In genomic region chr3:183074881-183075280, GRCh38 we compare ENCODE assay signal across 28 cellular contexts.
"Had no signal": no experiment of that assay in that cellular context is flagged by ENCODE, and none has a peak within 500 bp of the region (broad histone marks: within the 10 kb centered on the region; RNA-seq: fewer than 3 reads in every experiment).

No MANE protein-coding gene starts in this region.

- H2AFZ ChIP-seq: parathyroid adenoma had no signal

- ATAC-seq: left ventricle myocardium superior; mucosa of descending colon; natural killer cell treated with Interleukin-12 subunit alpha and Interleukin-12 subunit beta and Interleukin-15 and Interleukin-18, amount 100 ng/mL, for 72 hours; stimulated activated naive B cell treated with anti-CD40 and anti-IgM and Interleukin-4, amounts not matched to agents 10 μg/mL and 1 μg/mL and 100 μg/mL, for 72 hours had no signal

- DNase-seq: dorsolateral prefrontal cortex; effector CD4-positive, alpha-beta T cell; hypothalamus; immature natural killer cell; islet precursor cell; left ventricle myocardium superior; mucosa of descending colon; naive B cell; right lobe of liver; small intestine; stimulated activated CD4-positive, alpha-beta T cell treated with anti-CD3 and anti-CD28 coated beads, Interleukin-15, amount 100 ng/mL, for 24 hours; stimulated activated CD4-positive, alpha-beta T cell treated with anti-CD3 and anti-CD28 coated beads, Interleukin-2, amount 100 ng/mL, for 48 hours; stimulated activated naive B cell treated with anti-CD40 and anti-IgM and Interleukin-4, amounts not matched to agents 10 μg/mL and 1 μg/mL and 100 μg/mL, for 72 hours; upper lobe of left lung had no signal

- H3K4me1 ChIP-seq: esophagus muscularis mucosa, parathyroid adenoma, right lobe of liver, upper lobe of left lung had no signal

- H3K9ac ChIP-seq: parathyroid adenoma had no signal

- H3K4me3 ChIP-seq: esophagus muscularis mucosa, lung, mucosa of descending colon, right lobe of liver, thoracic aorta, tibial nerve, upper lobe of left lung had no signal

- H3K27ac ChIP-seq: esophagus muscularis mucosa, neutrophil, parathyroid adenoma, right lobe of liver, thoracic aorta, tibial nerve, upper lobe of left lung had no signal

- H3K27me3 Mint-ChIP-seq: memory B cell; naive B cell; natural killer cell treated with Interleukin-12 subunit alpha and Interleukin-12 subunit beta and Interleukin-15 and Interleukin-18, amount 100 ng/mL, for 72 hours; progenitor cell of endocrine pancreas; stimulated activated naive B cell treated with anti-CD40 and anti-IgM and Interleukin-4, amounts not matched to agents 10 μg/mL and 1 μg/mL and 100 μg/mL, for 72 hours; stimulated activated naive CD8-positive, alpha-beta T cell treated with anti-CD3 and anti-CD28 coated beads, Interleukin-15, Interleukin-2, amounts not matched to agents 100 ng/mL and 50 ng/mL, for 24 hours had no signal

- H3K27ac Mint-ChIP-seq: immature natural killer cell; natural killer cell treated with Interleukin-12 subunit alpha and Interleukin-12 subunit beta and Interleukin-15 and Interleukin-18, amount 100 ng/mL, for 72 hours; progenitor cell of endocrine pancreas; stimulated activated naive CD8-positive, alpha-beta T cell treated with anti-CD3 and anti-CD28 coated beads, Interleukin-15, Interleukin-2, amounts not matched to agents 100 ng/mL and 50 ng/mL, for 24 hours had no signal

- H3K79me2 ChIP-seq: parathyroid adenoma had no signal

- H3K4me1 Mint-ChIP-seq: memory B cell had no signal

- H3K4me3 Mint-ChIP-seq: immature natural killer cell; memory B cell; naive B cell; natural killer cell treated with Interleukin-12 subunit alpha and Interleukin-12 subunit beta and Interleukin-15 and Interleukin-18, amount 100 ng/mL, for 72 hours; neural crest cell; stimulated activated naive B cell treated with anti-CD40 and anti-IgM and Interleukin-4, amounts not matched to agents 10 μg/mL and 1 μg/mL and 100 μg/mL, for 72 hours; stimulated activated naive CD8-positive, alpha-beta T cell treated with anti-CD3 and anti-CD28 coated beads, Interleukin-15, Interleukin-2, amounts not matched to agents 100 ng/mL and 50 ng/mL, for 24 hours had no signal

- H3K9me3 ChIP-seq: esophagus muscularis mucosa, neutrophil, right lobe of liver, thoracic aorta, tibial nerve, upper lobe of left lung had no signal

- FAIRE-seq: colon, frontal cortex, small intestine, urothelium cell line had no signal

- H3K9me3 Mint-ChIP-seq: immature natural killer cell; memory B cell; natural killer cell treated with Interleukin-12 subunit alpha and Interleukin-12 subunit beta and Interleukin-15 and Interleukin-18, amount 100 ng/mL, for 72 hours had no signal

- H3K27me3 ChIP-seq: dorsolateral prefrontal cortex, esophagus muscularis mucosa, neutrophil, right lobe of liver, tibial nerve, upper lobe of left lung had no signal
